In the genomic region with DNA sequence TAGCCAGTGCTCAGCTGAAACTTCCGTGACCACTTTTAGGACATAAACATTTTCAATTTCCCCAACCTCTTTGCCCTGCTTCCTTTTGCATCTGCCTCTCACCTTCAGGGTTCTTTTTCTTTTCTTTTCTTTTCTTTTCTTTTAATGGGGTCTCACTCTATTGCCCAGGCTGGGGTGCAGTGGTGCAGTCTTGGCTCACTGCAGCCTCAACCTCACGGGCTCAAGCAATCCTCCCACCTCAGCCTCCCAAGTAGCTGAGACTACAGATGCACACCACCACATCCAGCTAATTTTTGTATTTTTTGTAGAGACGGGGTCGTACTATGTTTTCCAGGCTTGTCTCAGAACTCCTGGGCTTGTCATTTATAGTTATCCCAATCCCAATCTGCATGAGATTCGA, we compare ENCODE assay signal across 15 cellular contexts. TPM values are rescaled to one million over a fixed set of nuclear protein-coding genes. Genes with fewer than 3 reads are reported as not detected.
DNase-seq lines count a peak whose midpoint lies in the region; ATAC-seq, FAIRE-seq and TF ChIP-seq lines count a peak whose summit lies in the region.
"Had no signal": no experiment of that assay in that cellular context is flagged by ENCODE, and none has a peak within 500 bp of the region (broad histone marks: within the 10 kb centered on the region; RNA-seq: fewer than 3 reads in every experiment).

No MANE protein-coding gene starts in this region.

- CTCF ChIA-PET in Calu3 (lab: Charles Lee), result no interaction called here
- CTCF ChIA-PET in K562 (lab: Yijun Ruan, JAX; ENCODE audit: low intra/inter-chr PET ratio), result interaction anchor here (0.6 to 0.8 kb wide), 2 partner anchors 49 to 89 kb away, joined by 3 to 5 read pairs; no protein-coding TSS in a partner anchor

- BruUV-seq in Calu3 (replicated peaks; lab: Mats Ljungman, UMichigan) (no TSS peak), K562 (replicated peaks; lab: Mats Ljungman, UMichigan) (no TSS peak)

- ATAC-seq in K562 (no peak), memory B cell (ENCODE audit: low read depth) (no peak), GM18867 (IDR thresholded peaks at IDR 0.05; ENCODE audit: unreplicated experiment) (no peak), GM21576 (IDR thresholded peaks at IDR 0.05; ENCODE audit: unreplicated experiment) (no peak), HG03139 (IDR thresholded peaks at IDR 0.05; ENCODE audit: unreplicated experiment) (no peak)
- ATAC-seq in stimulated activated effector memory CD8-positive, alpha-beta T cell treated with anti-CD3 and anti-CD28 coated beads, Interleukin-12 subunit alpha, Interleukin-12 subunit beta, amount 100 ng/mL, for 72 hours, result no peak
- ATAC-seq: CD8-positive, alpha-beta T cell had no signal

- POLR2A ChIA-PET in K562 (lab: Yijun Ruan, JAX), result interaction anchor here (0.7 to 1.0 kb wide), 2 partner anchors 27 to 37 kb away, joined by 3 read pairs; no protein-coding TSS in a partner anchor

- peaks cover 2% of the 10 kb centered on the region; the same call in 1 of the 3 replicates for H3K79me2 ChIP-seq in K562 (ENCODE audit: control insufficient read depth, insufficient read depth, low read length)

- 87% methylated on average over 5 of the region's 5 CpGs for WGBS in K562 (ENCODE audit: insufficient coverage, low coverage, missing lambda C conversion rate)

- DNase-seq in Calu3 (no peak), K562 (ENCODE audit: extremely low read depth in 1 of 4, low spot score in 3 of 4) (no peak), memory B cell (ENCODE audit: low spot score in 2 of 2) (no peak)
- DNase-seq in stimulated activated effector memory CD8-positive, alpha-beta T cell treated with anti-CD3 and anti-CD28 coated beads, Interleukin-12 subunit alpha, Interleukin-12 subunit beta, amount 100 ng/mL, for 72 hours (ENCODE audit: low spot score in 2 of 2), result no peak
- DNase-seq: C1 segment of cervical spinal cord; CD8-positive, alpha-beta T cell; COR-L47; DMS53; GM23248 had no signal

- H3K27ac Mint-ChIP-seq in Calu3 (ENCODE audit: unreplicated experiment), result peak overlapping the region; percentile 12
- peak overlapping the region; percentile 29 for H3K27ac Mint-ChIP-seq in memory B cell
- peak overlapping the region; percentile 38 for H3K27ac Mint-ChIP-seq in stimulated activated effector memory CD8-positive, alpha-beta T cell treated with anti-CD3 and anti-CD28 coated beads, Interleukin-12 subunit alpha, Interleukin-12 subunit beta, amount 100 ng/mL, for 72 hours
- H3K27ac Mint-ChIP-seq: B cell; CD8-positive, alpha-beta T cell had no signal

- no peak overlapping the region for H3K27ac ChIP-seq in K562 (ENCODE audit: extremely low read depth, low read depth, low read length)
- H3K27ac ChIP-seq: GM23248 had no signal

- no peak for TF ChIP-seq CTCF in Calu3 (IDR thresholded peaks at IDR 0.05; ENCODE audit: unreplicated experiment)
- TF ChIP-seq CTCF in K562 (IDR thresholded peaks at IDR 0.05 in 2 of 3, conservative IDR thresholded peaks at IDR 0.05 in 1 of 3; ENCODE audit: insufficient read depth in 2 of 3, low read depth in 1 of 3, low read length in 3 of 3), result no peak

- TF ChIP-seq POLR2A in K562 (conservative IDR thresholded peaks at IDR 0.05), result no peak

- no peak for FAIRE-seq in K562 (lab: Jason Lieb, UNC)
- FAIRE-seq: A204.1 had no signal

- peaks cover 11% of the 10 kb centered on the region for H3K4me1 Mint-ChIP-seq in Calu3 (ENCODE audit: low read depth, unreplicated experiment)
- H3K4me1 Mint-ChIP-seq in memory B cell, result peaks cover 5% of the 10 kb centered on the region
- H3K4me1 Mint-ChIP-seq in stimulated activated effector memory CD8-positive, alpha-beta T cell treated with anti-CD3 and anti-CD28 coated beads, Interleukin-12 subunit alpha, Interleukin-12 subunit beta, amount 100 ng/mL, for 72 hours, result peaks cover 15% of the 10 kb centered on the region

- H3K36me3 ChIP-seq in K562 (ENCODE audit: control insufficient read depth, insufficient read depth, low read length), result no peaks in the 10 kb centered on the region

- no peak overlapping the region for H3K9ac ChIP-seq in K562 (ENCODE audit: insufficient read depth in 1 of 2, low read depth in 2 of 2, low read length in 2 of 2)
- H3K9ac ChIP-seq: GM23248 had no signal

- TF ChIP-seq EP300 in K562 (IDR thresholded peaks at IDR 0.05; ENCODE audit: low read length), result no peak

- H3K4me3 Mint-ChIP-seq in Calu3 (ENCODE audit: low read depth, unreplicated experiment), result no peak overlapping the region
- no peak overlapping the region for H3K4me3 Mint-ChIP-seq in memory B cell
- H3K4me3 Mint-ChIP-seq in stimulated activated effector memory CD8-positive, alpha-beta T cell treated with anti-CD3 and anti-CD28 coated beads, Interleukin-12 subunit alpha, Interleukin-12 subunit beta, amount 100 ng/mL, for 72 hours, result no peak overlapping the region
- H3K4me3 Mint-ChIP-seq: B cell; CD8-positive, alpha-beta T cell had no signal

- H3K27me3 ChIP-seq in K562 (ENCODE audit: control insufficient read depth in 2 of 2, insufficient read depth in 2 of 2, low read length in 2 of 2), result no peaks in the 10 kb centered on the region

- H3K9me3 Mint-ChIP-seq in Calu3 (ENCODE audit: low read depth, unreplicated experiment) (no peaks in the 10 kb centered on the region), memory B cell (no peaks in the 10 kb centered on the region)
- no peaks in the 10 kb centered on the region for H3K9me3 Mint-ChIP-seq in stimulated activated effector memory CD8-positive, alpha-beta T cell treated with anti-CD3 and anti-CD28 coated beads, Interleukin-12 subunit alpha, Interleukin-12 subunit beta, amount 100 ng/mL, for 72 hours
- H3K9me3 Mint-ChIP-seq: CD8-positive, alpha-beta T cell; IgD-negative memory B cell had no signal

- no peak overlapping the region for H2AFZ ChIP-seq in K562 (ENCODE audit: low read depth, low read length)
- H2AFZ ChIP-seq: GM23248 had no signal

- no peaks in the 10 kb centered on the region for H4K20me1 ChIP-seq in K562 (replicated peaks; ENCODE audit: control insufficient read depth, insufficient read depth, low read length)

- H3K27me3 Mint-ChIP-seq in Calu3 (ENCODE audit: unreplicated experiment) (no peaks in the 10 kb centered on the region), memory B cell (no peaks in the 10 kb centered on the region)
- H3K27me3 Mint-ChIP-seq: B cell, IgD-negative memory B cell had no signal

- H3K9me3 ChIP-seq in K562 (replicated peaks; ENCODE audit: control insufficient read depth, insufficient read depth, low read depth, low read length), result no peaks in the 10 kb centered on the region

- no peaks in the 10 kb centered on the region for H3K9me1 ChIP-seq in K562 (ENCODE audit: control insufficient read depth, insufficient read depth, low read length)

- in situ Hi-C loops in K562 (cut with MboI), result no loop called here

- TF ChIP-seq RAD21 in K562 (CRISPR knock-in tag; conservative IDR thresholded peaks at IDR 0.05 in 1 of 2, IDR thresholded peaks at IDR 0.05 in 1 of 2), result no peak

- no peak overlapping the region for H3K4me3 ChIP-seq in K562
- H3K4me3 ChIP-seq: GM23248 had no signal

- H3K4me1 ChIP-seq in K562 (replicated peaks in 1 of 2; ENCODE audit: control insufficient read depth in 2 of 2, insufficient read depth in 2 of 2, low read length in 2 of 2), result peaks cover 18 to 22% of the 10 kb centered on the region in 2 experiments

- peaks cover 12% of the 10 kb centered on the region for H3K36me3 Mint-ChIP-seq in Calu3 (ENCODE audit: insufficient read depth, unreplicated experiment)
- no peaks in the 10 kb centered on the region for H3K36me3 Mint-ChIP-seq in memory B cell
- H3K36me3 Mint-ChIP-seq in stimulated activated effector memory CD8-positive, alpha-beta T cell treated with anti-CD3 and anti-CD28 coated beads, Interleukin-12 subunit alpha, Interleukin-12 subunit beta, amount 100 ng/mL, for 72 hours, result no peaks in the 10 kb centered on the region
- H3K36me3 Mint-ChIP-seq: IgD-negative memory B cell had no signal

- no peak overlapping the region for H3K4me2 ChIP-seq in K562 (ENCODE audit: insufficient read depth, low read length)

- intact Hi-C loops in Calu3 (cut with micrococcal nuclease; ENCODE audit: unreplicated experiment), result no loop called here
- intact Hi-C loops in K562 (cut with micrococcal nuclease), result no loop called here

RNA-seq across cellular contexts. Expression of gene LRP10, which starts 4.7 kb away (rescaled TPM):
- 112 and 121 TPM in 2 replicates for total RNA-seq in Calu3 (2022)
- total RNA-seq in K562 (2011; cell fraction: chromatin; rRNA removed; ENCODE audit: low replicate concordance), result 26.2 and 103 TPM in 2 replicates
- 119 and 150 TPM in 2 replicates for total RNA-seq in K562 (2011; cell fraction: nucleolus; rRNA removed)
- 79.0 and 80.1 TPM in 2 replicates for total RNA-seq in K562 (2011; cell fraction: nucleoplasm; rRNA removed)
- total RNA-seq in K562 (2014; rRNA removed), result 10.9 and 14.9 TPM in 2 replicates
- 4.9 and 5.5 TPM in 2 replicates for total RNA-seq in K562 (2014; rRNA removed; fragmentation: Illumina TruSeq; extraction: Trizol)
- 6.9 and 8.1 TPM in 2 replicates for total RNA-seq in K562 (2015; rRNA removed; fragmentation: Illumina TruSeq; extraction: Trizol)
- total RNA-seq in K562 (2021), result 40.7 and 45.5 TPM in 2 replicates
- polyA plus RNA-seq in K562 (2011; rRNA removed), result 16.0 and 25.1 TPM in 2 replicates
- 18.9 and 40.0 TPM in 2 replicates for polyA plus RNA-seq in K562 (2011; cell fraction: cytosol; rRNA removed)
- polyA plus RNA-seq in K562 (2011; cell fraction: nucleus; rRNA removed), result 17.1 and 30.2 TPM in 2 replicates
- 36.0 and 70.6 TPM in 2 replicates for polyA plus RNA-seq in K562 (2012)
- polyA plus RNA-seq in K562 (2014; fragmentation: Illumina TruSeq; extraction: Trizol), result 27.2 and 34.5 TPM in 2 replicates
- polyA plus RNA-seq in K562 (2014; fragmentation: Nextera tagmentation; extraction: Ambion mirVana), result 1 to 10 TPM; 1.3 to 2.3 TPM
- polyA plus RNA-seq in K562 (2014; rRNA removed), result 12.7 and 15.9 TPM in 2 replicates
- 15.2 and 24.3 TPM in 2 replicates for polyA minus RNA-seq in K562 (2011; rRNA and poly(A)+ RNA removed)
- polyA minus RNA-seq in K562 (2011; cell fraction: cytosol; rRNA and poly(A)+ RNA removed), result 36.7 and 48.5 TPM in 2 replicates
- 16.7 and 17.0 TPM in 2 replicates for polyA minus RNA-seq in K562 (2011; cell fraction: nucleus; rRNA and poly(A)+ RNA removed)

RNA-seq across cellular contexts. Expression of gene REM2, which starts 16.1 kb away (rescaled TPM):
- total RNA-seq in Calu3 (2022) (0.85 and 1.0 TPM in 2 replicates), K562 (2014; rRNA removed) (0.29 and 0.36 TPM in 2 replicates), K562 (2014; rRNA removed; fragmentation: Illumina TruSeq; extraction: Trizol) (0.18 and 0.51 TPM in 2 replicates), K562 (2015; rRNA removed; fragmentation: Illumina TruSeq; extraction: Trizol) (0.25 and 0.34 TPM in 2 replicates), K562 (2021) (0.40 and 0.69 TPM in 2 replicates)
- 1.2 and 3.0 TPM in 2 replicates for total RNA-seq in K562 (2011; cell fraction: chromatin; rRNA removed; ENCODE audit: low replicate concordance)
- 3.0 and 3.8 TPM in 2 replicates for total RNA-seq in K562 (2011; cell fraction: nucleolus; rRNA removed)
- total RNA-seq in K562 (2011; cell fraction: nucleoplasm; rRNA removed), result 2.4 and 2.7 TPM in 2 replicates
- polyA plus RNA-seq in K562 (2011; rRNA removed) (0.91 and 1.0 TPM in 2 replicates), K562 (2014; fragmentation: Illumina TruSeq; extraction: Trizol) (0.21 and 0.25 TPM in 2 replicates), K562 (2014; fragmentation: Nextera tagmentation; extraction: Ambion mirVana) (under 1 TPM; 0.38 to 0.50 TPM), K562 (2014; rRNA removed) (0.20 and 0.97 TPM in 2 replicates)
- 0.40 and 0.47 TPM in 2 replicates for polyA plus RNA-seq in K562 (2011; cell fraction: cytosol; rRNA removed)
- polyA plus RNA-seq in K562 (2011; cell fraction: nucleus; rRNA removed), result 1.2 and 2.3 TPM in 2 replicates
- polyA plus RNA-seq in K562 (2012), result 0.82 and 1.1 TPM in 2 replicates
- 0.32 and 0.48 TPM in 2 replicates for polyA minus RNA-seq in K562 (2011; rRNA and poly(A)+ RNA removed)
- not detected in 2 replicates for polyA minus RNA-seq in K562 (2011; cell fraction: cytosol; rRNA and poly(A)+ RNA removed)
- polyA minus RNA-seq in K562 (2011; cell fraction: nucleus; rRNA and poly(A)+ RNA removed), result 0.81 and 1.9 TPM in 2 replicates
- polyA plus RNA-seq: GM23248 had no signal

RNA-seq across cellular contexts. Expression of gene MMP14, which starts 30.5 kb away (rescaled TPM):
- total RNA-seq in Calu3 (2022), result 7.8 and 10.5 TPM in 2 replicates
- 9.3 and 17.2 TPM in 2 replicates for total RNA-seq in K562 (2011; cell fraction: chromatin; rRNA removed; ENCODE audit: low replicate concordance)
- 8.4 and 8.8 TPM in 2 replicates for total RNA-seq in K562 (2011; cell fraction: nucleolus; rRNA removed)
- total RNA-seq in K562 (2011; cell fraction: nucleoplasm; rRNA removed), result 7.2 and 9.0 TPM in 2 replicates
- total RNA-seq in K562 (2014; rRNA removed), result 0.36 and 0.65 TPM in 2 replicates
- total RNA-seq in K562 (2014; rRNA removed; fragmentation: Illumina TruSeq; extraction: Trizol), result 0.51 and 0.80 TPM in 2 replicates
- 0.94 and 0.98 TPM in 2 replicates for total RNA-seq in K562 (2015; rRNA removed; fragmentation: Illumina TruSeq; extraction: Trizol)
- total RNA-seq in K562 (2021), result 2.3 and 4.5 TPM in 2 replicates
- polyA plus RNA-seq in K562 (2011; rRNA removed), result 2.1 and 2.9 TPM in 2 replicates
- polyA plus RNA-seq in K562 (2011; cell fraction: cytosol; rRNA removed), result 3.2 and 3.4 TPM in 2 replicates
- polyA plus RNA-seq in K562 (2011; cell fraction: nucleus; rRNA removed), result 15.7 and 30.4 TPM in 2 replicates
- 1.5 and 4.9 TPM in 2 replicates for polyA plus RNA-seq in K562 (2012)
- polyA plus RNA-seq in K562 (2014; fragmentation: Illumina TruSeq; extraction: Trizol), result 1.2 and 1.3 TPM in 2 replicates
- polyA plus RNA-seq in K562 (2014; fragmentation: Nextera tagmentation; extraction: Ambion mirVana), result not detected
- polyA plus RNA-seq in K562 (2014; rRNA removed), result 2.8 and 5.8 TPM in 2 replicates
- 0.35 and 0.39 TPM in 2 replicates for polyA minus RNA-seq in K562 (2011; rRNA and poly(A)+ RNA removed)
- polyA minus RNA-seq in K562 (2011; cell fraction: cytosol; rRNA and poly(A)+ RNA removed), result 1.0 TPM in 1 of 2 replicates, not detected in the other
- 2.0 and 2.6 TPM in 2 replicates for polyA minus RNA-seq in K562 (2011; cell fraction: nucleus; rRNA and poly(A)+ RNA removed)
- polyA plus RNA-seq: IgD-negative memory B cell had no signal

RNA-seq across cellular contexts. Expression of gene MRPL52, which starts 37.2 kb away (rescaled TPM):
- 110 and 111 TPM in 2 replicates for total RNA-seq in Calu3 (2022)
- 70.4 and 75.8 TPM in 2 replicates for total RNA-seq in K562 (2011; cell fraction: chromatin; rRNA removed; ENCODE audit: low replicate concordance)
- total RNA-seq in K562 (2011; cell fraction: nucleolus; rRNA removed), result 57.0 and 70.0 TPM in 2 replicates
- total RNA-seq in K562 (2011; cell fraction: nucleoplasm; rRNA removed), result 73.5 and 91.2 TPM in 2 replicates
- total RNA-seq in K562 (2014; rRNA removed), result 161 and 168 TPM in 2 replicates
- 162 and 169 TPM in 2 replicates for total RNA-seq in K562 (2014; rRNA removed; fragmentation: Illumina TruSeq; extraction: Trizol)
- total RNA-seq in K562 (2015; rRNA removed; fragmentation: Illumina TruSeq; extraction: Trizol), result 169 and 170 TPM in 2 replicates
- total RNA-seq in K562 (2021), result 213 and 214 TPM in 2 replicates
- 107 and 113 TPM in 2 replicates for polyA plus RNA-seq in K562 (2011; rRNA removed)
- polyA plus RNA-seq in K562 (2011; cell fraction: cytosol; rRNA removed), result 60.6 and 83.2 TPM in 2 replicates
- polyA plus RNA-seq in K562 (2011; cell fraction: nucleus; rRNA removed), result 55.8 and 68.8 TPM in 2 replicates
- 149 and 246 TPM in 2 replicates for polyA plus RNA-seq in K562 (2012)
- polyA plus RNA-seq in K562 (2014; fragmentation: Illumina TruSeq; extraction: Trizol), result 71.1 and 71.5 TPM in 2 replicates
- polyA plus RNA-seq in K562 (2014; fragmentation: Nextera tagmentation; extraction: Ambion mirVana), result 10 to 100 TPM; 56.5 to 79.8 TPM
- polyA plus RNA-seq in K562 (2014; rRNA removed), result 173 and 220 TPM in 2 replicates
- 24.4 and 36.8 TPM in 2 replicates for polyA minus RNA-seq in K562 (2011; rRNA and poly(A)+ RNA removed)
- 42.3 and 44.0 TPM in 2 replicates for polyA minus RNA-seq in K562 (2011; cell fraction: cytosol; rRNA and poly(A)+ RNA removed)
- polyA minus RNA-seq in K562 (2011; cell fraction: nucleus; rRNA and poly(A)+ RNA removed), result 20.5 and 28.9 TPM in 2 replicates

RNA-seq across cellular contexts. Expression of gene SLC7A7, which starts 51.6 kb away (rescaled TPM):
- total RNA-seq in Calu3 (2022) (8.7 and 10.2 TPM in 2 replicates), K562 (2014; rRNA removed) (0.41 TPM in 1 of 2 replicates, not detected in the other), K562 (2014; rRNA removed; fragmentation: Illumina TruSeq; extraction: Trizol) (0.07 TPM in 1 of 2 replicates, not detected in the other), K562 (2015; rRNA removed; fragmentation: Illumina TruSeq; extraction: Trizol) (0.11 and 0.14 TPM in 2 replicates), K562 (2021) (0.36 and 0.60 TPM in 2 replicates)
- 0.69 and 0.76 TPM in 2 replicates for total RNA-seq in K562 (2011; cell fraction: chromatin; rRNA removed; ENCODE audit: low replicate concordance)
- 0.33 and 0.53 TPM in 2 replicates for total RNA-seq in K562 (2011; cell fraction: nucleolus; rRNA removed)
- 0.31 and 0.66 TPM in 2 replicates for total RNA-seq in K562 (2011; cell fraction: nucleoplasm; rRNA removed)
- polyA plus RNA-seq in K562 (2011; rRNA removed) (0.38 and 0.45 TPM in 2 replicates), K562 (2014; fragmentation: Illumina TruSeq; extraction: Trizol) (0.22 and 0.46 TPM in 2 replicates), K562 (2014; fragmentation: Nextera tagmentation; extraction: Ambion mirVana) (under 1 TPM; 0.24 to 0.32 TPM), K562 (2014; rRNA removed) (0.68 and 1.0 TPM in 2 replicates)
- polyA plus RNA-seq in K562 (2011; cell fraction: cytosol; rRNA removed), result 0.27 TPM in 2 replicates
- polyA plus RNA-seq in K562 (2011; cell fraction: nucleus; rRNA removed), result 0.29 and 0.48 TPM in 2 replicates
- polyA plus RNA-seq in K562 (2012), result 0.20 and 0.80 TPM in 2 replicates
- polyA minus RNA-seq in K562 (2011; rRNA and poly(A)+ RNA removed), result 0.27 and 0.39 TPM in 2 replicates
- not detected in 2 replicates for polyA minus RNA-seq in K562 (2011; cell fraction: cytosol; rRNA and poly(A)+ RNA removed)
- polyA minus RNA-seq in K562 (2011; cell fraction: nucleus; rRNA and poly(A)+ RNA removed), result not detected in 2 replicates
